In the genomic region with DNA sequence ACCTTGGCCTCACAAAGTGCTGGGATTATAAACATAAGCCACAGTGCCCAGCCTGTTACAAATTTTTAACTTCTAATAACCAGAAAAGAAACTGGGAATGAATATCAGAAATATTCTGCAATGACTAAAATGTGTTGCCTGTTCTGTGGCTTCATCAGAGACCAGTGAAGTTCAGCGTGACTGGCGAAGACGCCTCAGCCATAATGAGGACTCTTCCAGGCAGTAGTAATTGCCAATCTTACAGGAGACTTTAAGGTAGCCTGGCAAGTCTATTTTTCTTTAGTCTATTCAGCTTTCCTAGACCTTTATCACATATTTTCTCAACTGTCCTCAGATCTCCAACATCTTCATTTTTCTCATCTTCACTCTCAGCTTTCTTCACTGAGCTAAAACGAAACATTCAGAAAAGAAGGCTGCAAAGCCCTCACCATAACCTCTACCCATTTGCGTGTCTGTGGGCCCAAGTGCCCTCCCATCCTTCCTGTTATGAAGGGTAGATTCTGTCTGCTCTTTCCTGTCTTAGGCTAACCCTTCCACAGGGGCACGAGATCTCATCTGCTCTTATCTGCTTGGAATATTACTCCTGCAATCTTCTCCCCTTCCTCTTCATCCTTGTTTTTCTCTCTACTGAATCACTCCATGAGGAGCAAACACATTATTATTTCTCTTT, we compare ENCODE assay signal across 1 cellular context.
TF ChIP-seq lines count a peak whose summit lies in the region.

No MANE protein-coding gene starts in this region.

TF ChIP-seq in H1, 55 proteins besides CTCF, POLR2A, EP300 and RAD21:
- TF ChIP-seq TEAD4 (IDR thresholded peaks at IDR 0.05; ENCODE audit: low read depth, low read length), result no peak
- no peak for TF ChIP-seq TAF1 (IDR thresholded peaks at IDR 0.05; ENCODE audit: low read depth, low read length)
- TF ChIP-seq YY1 (IDR thresholded peaks at IDR 0.05; ENCODE audit: low read depth, low read length), result no peak
- TF ChIP-seq CEBPB (IDR thresholded peaks at IDR 0.05; ENCODE audit: low read depth, low read length), result no peak
- TF ChIP-seq SRF (IDR thresholded peaks at IDR 0.05; ENCODE audit: low read depth, low read length), result no peak
- TF ChIP-seq BRCA1 (IDR thresholded peaks at IDR 0.05; ENCODE audit: low read depth, low read length), result no peak
- TF ChIP-seq JUN (IDR thresholded peaks at IDR 0.05; ENCODE audit: low read depth, low read length), result no peak
- TF ChIP-seq BACH1 (IDR thresholded peaks at IDR 0.05; ENCODE audit: low read length), result no peak
- no peak for TF ChIP-seq SIN3A (conservative IDR thresholded peaks at IDR 0.05 in 1 of 2, IDR thresholded peaks at IDR 0.05 in 1 of 2; ENCODE audit: low read depth in 1 of 2, low read length in 2 of 2)
- no peak for TF ChIP-seq MAFK (IDR thresholded peaks at IDR 0.05; ENCODE audit: low read depth, low read length)
- TF ChIP-seq CHD7 (IDR thresholded peaks at IDR 0.05; ENCODE audit: insufficient replicate concordance, low read length), result no peak
- TF ChIP-seq RFX5 (IDR thresholded peaks at IDR 0.05; ENCODE audit: borderline replicate concordance, low read depth, low read length), result no peak
- TF ChIP-seq TCF12 (IDR thresholded peaks at IDR 0.05; ENCODE audit: low read depth, low read length), result no peak
- TF ChIP-seq TBP (IDR thresholded peaks at IDR 0.05; ENCODE audit: low read depth, low read length), result no peak
- no peak for TF ChIP-seq PHF8 (conservative IDR thresholded peaks at IDR 0.05; ENCODE audit: low read depth, low read length)
